18 cellular contexts compared by ENCODE assay signal in genomic region chr4:168623011-168623410, GRCh38.
"Had no signal": no experiment of that assay in that cellular context is flagged by ENCODE, and none has a peak within 500 bp of the region (broad histone marks: within the 10 kb centered on the region; RNA-seq: fewer than 3 reads in every experiment).

No MANE protein-coding gene starts in this region.

- H3K27me3 ChIP-seq: ascending aorta, breast epithelium, upper lobe of right lung had no signal

- H3K9me3 ChIP-seq: adrenal gland, ascending aorta, breast epithelium, upper lobe of right lung had no signal

- H3K36me3 ChIP-seq: adrenal gland, ascending aorta, breast epithelium, upper lobe of right lung had no signal

- H3K4me1 ChIP-seq: adrenal gland, breast epithelium, upper lobe of right lung had no signal

- H3K4me3 ChIP-seq: adrenal gland, ascending aorta, breast epithelium, upper lobe of right lung had no signal

- DNase-seq: activated B cell treated with CpG ODN at 0.5 μM for 24 hours; activated CD4-positive, alpha-beta T cell treated with anti-CD3 and anti-CD28 coated beads for 36 hours; activated CD4-positive, alpha-beta T cell treated with anti-CD3 and anti-CD28 coated beads, Interleukin-2, amount 50 U/mL, for 48 hours; activated CD8-positive, alpha-beta memory T cell treated with anti-CD3 and anti-CD28 coated beads, Interleukin-2, amount 50 U/mL, for 48 hours; activated naive CD4-positive, alpha-beta T cell; activated T-cell treated with anti-CD3 and anti-CD28 coated beads, Interleukin-2, amount 50 U/mL, for 4 hours; adrenal gland; cortex of kidney; endodermal cell; nucleus accumbens; stimulated activated CD4-positive, alpha-beta T cell treated with anti-CD3 and anti-CD28 coated beads, Interleukin-4, amount 100 ng/mL, for 24 hours; stimulated activated naive CD8-positive, alpha-beta T cell treated with anti-CD3 and anti-CD28 coated beads, Interleukin-15, Interleukin-2, amounts not matched to agents 100 U/mL and 50 U/mL, for 24 hours; T1000; upper lobe of right lung had no signal

- H3K27ac ChIP-seq: adrenal gland, ascending aorta, breast epithelium, upper lobe of right lung had no signal

- FAIRE-seq: keratinocyte had no signal

- ATAC-seq: activated CD4-positive, alpha-beta T cell treated with anti-CD3 and anti-CD28 coated beads for 36 hours; activated T-cell treated with anti-CD3 and anti-CD28 coated beads, Interleukin-2, amount 50 U/mL, for 4 hours; sciatic nerve; stimulated activated naive CD8-positive, alpha-beta T cell treated with anti-CD3 and anti-CD28 coated beads, Interleukin-15, Interleukin-2, amounts not matched to agents 100 U/mL and 50 U/mL, for 24 hours; upper lobe of right lung had no signal
